25 cellular contexts compared by ENCODE assay signal in genomic region chr22:27393371-27393770, GRCh38.
"Had no signal": no experiment of that assay in that cellular context is flagged by ENCODE, and none has a peak within 500 bp of the region (broad histone marks: within the 10 kb centered on the region; RNA-seq: fewer than 3 reads in every experiment).

No MANE protein-coding gene starts in this region.

- H3K9ac ChIP-seq: neural progenitor cell had no signal

- H3K36me3 ChIP-seq: cardiac muscle cell, heart right ventricle, left lung, neural progenitor cell, suprapubic skin, tibial nerve, WERI-Rb-1 had no signal

- DNase-seq: activated CD4-positive, alpha-beta T cell treated with anti-CD3 and anti-CD28 coated beads, Interleukin-2, amount 10 ng/mL, durations not matched to agents 7 days and 5 days; activated CD4-positive, CD25-positive, alpha-beta regulatory T cell treated with anti-CD3 and anti-CD28 coated beads, Interleukin-2, amount 50 U/mL, for 72 hours; activated CD8-positive, alpha-beta memory T cell treated with anti-CD3 and anti-CD28 coated beads, Interleukin-2, amount 10 ng/mL, durations not matched to agents 7 days and 5 days; activated CD8-positive, alpha-beta T cell treated with anti-CD3 and anti-CD28 coated beads for 36 hours; activated effector memory CD4-positive, alpha-beta T cell treated with anti-CD3 and anti-CD28 coated beads, Interleukin-2, amount 50 U/mL, for 16 hours; activated naive CD4-positive, alpha-beta T cell treated with anti-CD3 and anti-CD28 coated beads, Interleukin-2, amount 10 ng/mL, durations not matched to agents 7 days and 5 days; activated T-cell treated with anti-CD3 and anti-CD28 coated beads for 4 hours; cortex of kidney; endodermal cell; heart right ventricle; kidney; left lung; naive thymus-derived CD8-positive, alpha-beta T cell; small intestine; stimulated activated CD4-positive, alpha-beta T cell treated with anti-CD3 and anti-CD28 coated beads, Interleukin-2, amount 100 ng/mL, for 24 hours; stimulated activated naive CD8-positive, alpha-beta T cell treated with anti-CD3 and anti-CD28 coated beads, Interleukin-15, amount 100 ng/mL, for 72 hours; WERI-Rb-1 had no signal

- H3K4me3 ChIP-seq: cardiac muscle cell, heart right ventricle, left lung, lung, neural progenitor cell, suprapubic skin, tibial nerve had no signal

- H3K4me1 ChIP-seq: left lung, neural progenitor cell had no signal

- H3K27ac ChIP-seq: cardiac muscle cell, epithelial cell of prostate, heart right ventricle, left lung, neural progenitor cell, suprapubic skin, tibial nerve, WERI-Rb-1 had no signal

- ATAC-seq: activated CD8-positive, alpha-beta memory T cell treated with anti-CD3 and anti-CD28 coated beads, Interleukin-2, amount 10 ng/mL, durations not matched to agents 7 days and 5 days; activated CD8-positive, alpha-beta T cell treated with anti-CD3 and anti-CD28 coated beads for 36 hours; heart right ventricle; left lung; naive thymus-derived CD8-positive, alpha-beta T cell; sciatic nerve; stimulated activated effector memory CD8-positive, alpha-beta T cell treated with anti-CD3 and anti-CD28 coated beads, Interleukin-12 subunit alpha, Interleukin-12 subunit beta, amount 100 ng/mL, for 72 hours; stimulated activated naive CD8-positive, alpha-beta T cell treated with anti-CD3 and anti-CD28 coated beads, Interleukin-15, amount 100 ng/mL, for 72 hours had no signal

- H2AFZ ChIP-seq: neural progenitor cell had no signal

- H3K4me2 ChIP-seq: neural progenitor cell had no signal

- H3K9me3 ChIP-seq: heart right ventricle, left lung, suprapubic skin, tibial nerve had no signal

- H3K27me3 ChIP-seq: cardiac muscle cell, neural progenitor cell, tibial nerve had no signal
